Comparison of ENCODE assay signal across 30 cellular contexts in the genomic region with DNA sequence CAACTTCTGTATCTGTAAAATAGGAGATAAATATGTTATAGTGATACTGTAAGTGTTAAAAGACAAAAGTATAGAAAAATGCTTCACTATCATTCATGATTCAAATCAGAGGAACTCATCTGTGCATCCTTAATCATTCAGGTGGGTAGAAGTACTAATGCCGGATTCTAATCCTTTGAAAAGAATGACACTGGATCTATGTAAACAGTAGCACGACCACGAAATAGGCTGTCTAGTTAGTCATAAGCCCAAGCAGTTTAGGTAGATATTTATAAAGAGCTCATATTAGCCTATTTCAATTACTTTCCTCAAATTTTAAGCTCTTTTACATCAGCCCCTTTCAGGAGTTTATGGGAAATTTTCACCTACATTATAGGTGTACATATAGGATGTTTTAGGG.
"Had no signal": no experiment of that assay in that cellular context is flagged by ENCODE, and none has a peak within 500 bp of the region (broad histone marks: within the 10 kb centered on the region; RNA-seq: fewer than 3 reads in every experiment).

No MANE protein-coding gene starts in this region.

- DNase-seq: activated CD4-positive, alpha-beta memory T cell treated with anti-CD3 and anti-CD28 coated beads, Interleukin-2, amount 10 ng/mL, durations not matched to agents 7 days and 5 days; activated CD4-positive, alpha-beta T cell treated with anti-CD3 and anti-CD28 coated beads for 1 hour; activated CD4-positive, alpha-beta T cell treated with anti-CD3 and anti-CD28 coated beads for 48 hours; activated CD4-positive, CD25-positive, alpha-beta regulatory T cell; activated CD8-positive, alpha-beta memory T cell treated with anti-CD3 and anti-CD28 coated beads for 24 hours; activated CD8-positive, alpha-beta memory T cell treated with anti-CD3 and anti-CD28 coated beads, Interleukin-2, amount 10 ng/mL, durations not matched to agents 7 days and 5 days; activated CD8-positive, alpha-beta memory T cell treated with anti-CD3 and anti-CD28 coated beads, Interleukin-2, amount 50 U/mL, for 48 hours; activated effector memory CD4-positive, alpha-beta T cell treated with Interleukin-2 at 50 U/mL for 16 hours; activated naive CD4-positive, alpha-beta T cell treated with anti-CD3 and anti-CD28 coated beads, Interleukin-2, amount 10 ng/mL, durations not matched to agents 7 days and 5 days; activated naive CD8-positive, alpha-beta T cell treated with anti-CD3 and anti-CD28 coated beads, Interleukin-2, amount 50 U/mL, for 24 hours; activated T-cell treated with anti-CD3 and anti-CD28 coated beads, Interleukin-2, amount 50 U/mL, for 48 hours; anterior cingulate cortex; brain microvascular endothelial cell; NCI-H1092; NCI-H1436 treated with DMSO at 0.1 percent for 48 hours; NCI-H187 treated with DMSO at 0.1 percent for 48 hours; NCI-H2107; NCI-H2171 treated with DMSO at 0.1 percent for 48 hours; NCI-H2227 treated with DMSO at 0.1 percent for 48 hours; NCI-H524 treated with DMSO at 0.1 percent for 48 hours; Peyer's patch; RPMI8226; SIG-M5; T-helper 1 cell; T-helper 2 cell; T-helper 9 cell had no signal

- H3K4me1 ChIP-seq: Peyer's patch had no signal

- FAIRE-seq: K562 had no signal

- ATAC-seq: activated CD8-positive, alpha-beta memory T cell treated with anti-CD3 and anti-CD28 coated beads, Interleukin-2, amount 10 ng/mL, durations not matched to agents 7 days and 5 days; activated naive CD8-positive, alpha-beta T cell treated with anti-CD3 and anti-CD28 coated beads, Interleukin-2, amount 50 U/mL, for 24 hours; K562; Right ventricle myocardium inferior; SK-N-SH treated with all-trans-retinoic acid at 6 μM for 48 hours had no signal

- H3K9me3 ChIP-seq: Peyer's patch had no signal

- H3K36me3 ChIP-seq: brain microvascular endothelial cell, Peyer's patch had no signal

- H3K4me3 ChIP-seq: K562, Peyer's patch had no signal

- H3K27ac ChIP-seq: brain microvascular endothelial cell, Peyer's patch, VCaP had no signal

- H3K27me3 ChIP-seq: brain microvascular endothelial cell, Peyer's patch had no signal
